ENCODE assay signal across 8 cellular contexts in genomic region chr21:44873356-44874239, GRCh38. TPM values are rescaled to one million over a fixed set of nuclear protein-coding genes. Genes with fewer than 3 reads are reported as not detected.
DNase-seq lines count a peak whose midpoint lies in the region; ATAC-seq and TF ChIP-seq lines count a peak whose summit lies in the region.

Gene PTTG1IP, minus strand, starts transcription at chr21:44873690. Its CDS starts 74 bp downstream, at chr21:44873616.

- H3K9me3 ChIP-seq in right atrium auricular region (no peaks in the 10 kb centered on the region), psoas muscle (no peaks in the 10 kb centered on the region)

- no peaks in the 10 kb centered on the region for H3K27me3 ChIP-seq in right atrium auricular region
- no peaks in the 10 kb centered on the region for H3K27me3 ChIP-seq in psoas muscle (ENCODE audit: insufficient read depth in 3 of 3, low read length in 2 of 3)

- TF ChIP-seq POLR2A in GM18505 (IDR thresholded peaks at IDR 0.05; ENCODE audit: borderline replicate concordance, extremely low read depth, insufficient read depth, insufficient read length), result peak; percentile 78

- H3K4me1 ChIP-seq in right atrium auricular region (peaks cover 0 to 59% of the 10 kb centered on the region in 2 donors), psoas muscle (peaks cover 49% of the 10 kb centered on the region), urinary bladder (ENCODE audit: insufficient read depth) (peaks cover 2% of the 10 kb centered on the region)

- intact Hi-C loops in T-helper 2 cell treated with Interferon-gamma antibody and Interleukin-4, amounts not matched to agents 100 ng/mL and 5 ng/mL, for 36 hours (cut with micrococcal nuclease), result loop anchor here (1.0 to 5.0 kb wide), 5 partner anchors 39 to 418 kb away; partner anchors contain the start of gene LRRC3
- intact Hi-C loops in psoas muscle (cut with DNase I), result loop anchor here (2.0 to 10.0 kb wide), 4 partner anchors 56 to 261 kb away; partner anchors contain the start of genes UBE2G2 (in 2 of the 2) and SUMO3 (in 1 of the 2)

- peak within 1 kb of the TSS; percentile 89 to 93 for H3K4me3 ChIP-seq in right atrium auricular region
- peak within 1 kb of the TSS; percentile 90 for H3K4me3 ChIP-seq in psoas muscle
- H3K4me3 ChIP-seq in urinary bladder (ENCODE audit: low read depth, low read length), result peak within 1 kb of the TSS; percentile 84

- H3K36me3 ChIP-seq in right atrium auricular region (no peaks in the 10 kb centered on the region), psoas muscle (ENCODE audit: insufficient read depth in 1 of 2, low read depth in 1 of 2) (no peaks in the 10 kb centered on the region), urinary bladder (ENCODE audit: insufficient read depth) (no peaks in the 10 kb centered on the region)

- peak; percentile 68 for ATAC-seq in GM18505 (IDR thresholded peaks at IDR 0.05; ENCODE audit: unreplicated experiment)
- ATAC-seq in HG02970 (IDR thresholded peaks at IDR 0.05; ENCODE audit: low FRiP score, unreplicated experiment), result peak; percentile 79
- peak; percentile 76 to 82 (median 80) for ATAC-seq in psoas muscle

- H3K27ac ChIP-seq in right atrium auricular region (peak within 1 kb of the TSS; percentile 89 to 97), psoas muscle (peak within 1 kb of the TSS; percentile 97), urinary bladder (ENCODE audit: low read depth) (peak within 1 kb of the TSS; percentile 84)

- DNase-seq in NCI-H1930 (lab: John Stamatoyannopoulos, UW), result peak; percentile 94 to 98
- DNase-seq in anterior cingulate cortex (lab: John Stamatoyannopoulos, UW), result peak; percentile 55 to 98 (median 94)
- peak; percentile 97 for DNase-seq in right atrium auricular region (ENCODE audit: low spot score)
- peak; percentile 99 to 100 for DNase-seq in psoas muscle

- 0 to 1% (median 1%) methylated on average over 70 to 123 of the region's 123 CpGs for whole genome bisulfite sequencing in psoas muscle, 3 donors
- under 1% methylated on average over 123 of the region's 123 CpGs for WGBS in urinary bladder

- no peak for TF ChIP-seq CTCF in right atrium auricular region (IDR thresholded peaks at IDR 0.05)
- no peak for TF ChIP-seq CTCF in psoas muscle (IDR thresholded peaks at IDR 0.05)

RNA-seq across cellular contexts. Expression of gene PTTG1IP, which starts in this region (rescaled TPM):
- total RNA-seq in T-helper 2 cell treated with Interferon-gamma antibody and Interleukin-4, amounts not matched to agents 100 ng/mL and 5 ng/mL, for 36 hours, result 81.0 and 81.9 TPM in 2 replicates
- total RNA-seq in right atrium auricular region (100 to 1,000 TPM; 284 to 303 TPM), psoas muscle (10 to 100 TPM; 49.6 to 72.1 (median 66.5) TPM), urinary bladder (154 TPM)
- polyA plus RNA-seq in psoas muscle (100 to 1,000 TPM in 1 of 3 donors, 10 to 100 TPM in 2; 57.1 to 108 (median 69.3) TPM), urinary bladder (233 TPM)

Comparison
In these comparisons a context has a peak if more than half of its experiments do, and no peak if none do; other contexts are left out.
1. Peak in every context shown above with its lines: DNase-seq, ATAC-seq, H3K4me3 ChIP-seq and H3K27ac ChIP-seq.